Comparison of ENCODE assay signal across 27 cellular contexts in the genomic region with DNA sequence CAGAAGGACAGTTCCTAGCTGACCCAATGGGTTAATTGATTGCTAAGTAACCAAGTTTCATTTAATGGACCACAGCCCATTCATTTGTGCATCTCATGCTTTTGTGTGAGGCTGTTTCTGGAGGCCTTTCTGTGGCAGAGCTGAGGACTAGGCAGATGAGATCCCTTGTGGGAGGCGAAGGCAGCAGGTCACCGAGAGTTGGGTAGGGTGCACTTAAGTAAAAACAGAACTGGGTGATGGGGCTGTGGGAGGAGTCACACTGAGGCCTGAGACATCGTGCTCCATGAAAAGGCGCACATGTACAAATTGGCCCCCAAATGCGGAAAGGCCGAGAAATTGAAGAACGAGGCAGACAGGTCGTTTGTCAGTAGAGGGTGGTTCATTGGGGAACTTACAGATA.
DNase-seq lines count a peak whose midpoint lies in the region; ATAC-seq and TF ChIP-seq lines count a peak whose summit lies in the region.
"Had no signal": no experiment of that assay in that cellular context is flagged by ENCODE, and none has a peak within 500 bp of the region (broad histone marks: within the 10 kb centered on the region; RNA-seq: fewer than 3 reads in every experiment).

No MANE protein-coding gene starts in this region.

- no peaks in the 10 kb centered on the region for H3K27me3 ChIP-seq in body of pancreas
- H3K27me3 ChIP-seq: foreskin keratinocyte, heart right ventricle had no signal

- intact Hi-C loops in natural killer cell (cut with micrococcal nuclease) = no loop called here
- intact Hi-C loops in body of pancreas (cut with DNase I) = no loop called here
- intact Hi-C loops in left cardiac atrium (cut with DNase I) = no loop called here

- peaks cover 0 to 33% of the 10 kb centered on the region in 2 donors for H3K36me3 ChIP-seq in body of pancreas (replicated peaks in 1 of 2; ENCODE audit: insufficient read depth in 1 of 2, low read depth in 2 of 2)

- CTCF ChIA-PET in RWPE1 (lab: Yijun Ruan, JAX) = no interaction called here

- no peak overlapping the region for H3K4me3 ChIP-seq in body of pancreas
- H3K4me3 ChIP-seq: heart right ventricle, prostate gland, thoracic aorta had no signal

- TF ChIP-seq POLR2A in body of pancreas (IDR thresholded peaks at IDR 0.05) = no peak

- peak overlapping the region in 1 of 2 donors; percentile 77 for H3K27ac Mint-ChIP-seq in natural killer cell
- peak overlapping the region in 1 of 2 donors; percentile 24 for H3K27ac Mint-ChIP-seq in natural killer cell treated with Interleukin-12 subunit alpha and Interleukin-12 subunit beta and Interleukin-15 and Interleukin-18, amount 100 ng/mL, for 72 hours
- peak overlapping the region; percentile 43 for H3K27ac Mint-ChIP-seq in activated naive CD8-positive, alpha-beta T cell treated with anti-CD3 and anti-CD28 coated beads for 36 hours
- H3K27ac Mint-ChIP-seq: activated naive CD8-positive, alpha-beta T cell treated with anti-CD3 and anti-CD28 coated beads, Interleukin-2, amount 10 ng/mL, durations not matched to agents 7 days and 5 days; HFFc6 had no signal

- POLR2A ChIA-PET in RWPE1 (lab: Yijun Ruan, JAX; ENCODE audit: low non-redundant PET) = no interaction called here

- TF ChIP-seq CTCF in natural killer cell (IDR thresholded peaks at IDR 0.05) = no peak
- no peak for TF ChIP-seq CTCF in body of pancreas (IDR thresholded peaks at IDR 0.05)
- no peak for TF ChIP-seq CTCF in RWPE1 (conservative IDR thresholded peaks at IDR 0.05; ENCODE audit: low read depth)

- 96 to 97% methylated on average over 8 of the region's 8 CpGs for WGBS in body of pancreas, 2 donors

- peak; percentile 35 for DNase-seq in activated CD4-positive, alpha-beta T cell treated with anti-CD3 and anti-CD28 coated beads for 48 hours
- no peak for DNase-seq in activated CD4-positive, alpha-beta T cell treated with anti-CD3 and anti-CD28 coated beads, Interleukin-2, amount 50 U/mL, for 1 hour
- DNase-seq in natural killer cell (peak; percentile 4), body of pancreas (no peak), left cardiac atrium (no peak), RWPE1 (ENCODE audit: low spot score) (no peak)
- no peak for DNase-seq in natural killer cell treated with Interleukin-12 subunit alpha and Interleukin-12 subunit beta and Interleukin-15 and Interleukin-18, amount 100 ng/mL, for 72 hours (ENCODE audit: low spot score)
- no peak for DNase-seq in activated naive CD8-positive, alpha-beta T cell treated with anti-CD3 and anti-CD28 coated beads for 36 hours
- DNase-seq: activated CD4-positive, alpha-beta T cell treated with anti-CD3 and anti-CD28 coated beads, Interleukin-2, amount 50 U/mL, for 48 hours; activated CD8-positive, alpha-beta memory T cell treated with anti-CD3 and anti-CD28 coated beads, Interleukin-2, amount 50 U/mL, for 48 hours; activated naive CD8-positive, alpha-beta T cell treated with anti-CD3 and anti-CD28 coated beads, Interleukin-2, amount 10 ng/mL, durations not matched to agents 7 days and 5 days; AML-193; caudate nucleus; foreskin keratinocyte; heart right ventricle; HFFc6; KG1; MM.1S; NCI-H1417; NCI-H2081 treated with DMSO at 0.1 percent for 48 hours; NCI-H345; NCI-H748 treated with DMSO at 0.1 percent for 48 hours; RPMI8226; stimulated activated naive CD4-positive, alpha-beta T cell treated with Interleukin-2 at 50 U/mL for 16 hours had no signal

- no peaks in the 10 kb centered on the region for H3K36me3 Mint-ChIP-seq in natural killer cell
- H3K36me3 Mint-ChIP-seq in natural killer cell treated with Interleukin-12 subunit alpha and Interleukin-12 subunit beta and Interleukin-15 and Interleukin-18, amount 100 ng/mL, for 72 hours = peaks cover 13% of the 10 kb centered on the region
- H3K36me3 Mint-ChIP-seq in activated naive CD8-positive, alpha-beta T cell treated with anti-CD3 and anti-CD28 coated beads for 36 hours = peaks cover 37% of the 10 kb centered on the region

- ATAC-seq in natural killer cell = no peak
- ATAC-seq in natural killer cell treated with Interleukin-12 subunit alpha and Interleukin-12 subunit beta and Interleukin-15 and Interleukin-18, amount 100 ng/mL, for 72 hours = no peak
- no peak for ATAC-seq in body of pancreas
- ATAC-seq in left cardiac atrium = no peak
- ATAC-seq: esophagus mucosa, foreskin keratinocyte, heart right ventricle had no signal

- peaks cover 0 to 68% of the 10 kb centered on the region in 2 donors for H3K4me1 Mint-ChIP-seq in natural killer cell
- peaks cover 9 to 10% of the 10 kb centered on the region in 2 donors for H3K4me1 Mint-ChIP-seq in natural killer cell treated with Interleukin-12 subunit alpha and Interleukin-12 subunit beta and Interleukin-15 and Interleukin-18, amount 100 ng/mL, for 72 hours (ENCODE audit: low read depth in 2 of 2)
- peaks cover 19% of the 10 kb centered on the region for H3K4me1 Mint-ChIP-seq in activated naive CD8-positive, alpha-beta T cell treated with anti-CD3 and anti-CD28 coated beads for 36 hours

- no peaks in the 10 kb centered on the region for H3K27me3 Mint-ChIP-seq in natural killer cell (ENCODE audit: low read depth in 2 of 2)
- H3K27me3 Mint-ChIP-seq in natural killer cell treated with Interleukin-12 subunit alpha and Interleukin-12 subunit beta and Interleukin-15 and Interleukin-18, amount 100 ng/mL, for 72 hours = no peaks in the 10 kb centered on the region
- no peaks in the 10 kb centered on the region for H3K27me3 Mint-ChIP-seq in activated naive CD8-positive, alpha-beta T cell treated with anti-CD3 and anti-CD28 coated beads for 36 hours
- H3K27me3 Mint-ChIP-seq: activated naive CD8-positive, alpha-beta T cell treated with anti-CD3 and anti-CD28 coated beads, Interleukin-2, amount 10 ng/mL, durations not matched to agents 7 days and 5 days had no signal

- H3K9me3 Mint-ChIP-seq in natural killer cell = no peaks in the 10 kb centered on the region
- H3K9me3 Mint-ChIP-seq in natural killer cell treated with Interleukin-12 subunit alpha and Interleukin-12 subunit beta and Interleukin-15 and Interleukin-18, amount 100 ng/mL, for 72 hours = no peaks in the 10 kb centered on the region
- H3K9me3 Mint-ChIP-seq in activated naive CD8-positive, alpha-beta T cell treated with anti-CD3 and anti-CD28 coated beads for 36 hours = no peaks in the 10 kb centered on the region
- H3K9me3 Mint-ChIP-seq: activated naive CD8-positive, alpha-beta T cell treated with anti-CD3 and anti-CD28 coated beads, Interleukin-2, amount 10 ng/mL, durations not matched to agents 7 days and 5 days; HFFc6 had no signal

- H3K4me1 ChIP-seq in body of pancreas = no peaks in the 10 kb centered on the region
- H3K4me1 ChIP-seq: foreskin keratinocyte, prostate gland had no signal

- no peaks in the 10 kb centered on the region for H3K9me3 ChIP-seq in body of pancreas
- H3K9me3 ChIP-seq: heart right ventricle, prostate gland, thoracic aorta had no signal

- no peak overlapping the region for H3K4me3 Mint-ChIP-seq in natural killer cell
- H3K4me3 Mint-ChIP-seq in natural killer cell treated with Interleukin-12 subunit alpha and Interleukin-12 subunit beta and Interleukin-15 and Interleukin-18, amount 100 ng/mL, for 72 hours = no peak overlapping the region
- no peak overlapping the region for H3K4me3 Mint-ChIP-seq in activated naive CD8-positive, alpha-beta T cell treated with anti-CD3 and anti-CD28 coated beads for 36 hours
- H3K4me3 Mint-ChIP-seq: activated naive CD8-positive, alpha-beta T cell treated with anti-CD3 and anti-CD28 coated beads, Interleukin-2, amount 10 ng/mL, durations not matched to agents 7 days and 5 days; HFFc6 had no signal

- H3K27ac ChIP-seq in body of pancreas = no peak overlapping the region
- H3K27ac ChIP-seq in RWPE1 = no peak overlapping the region
- H3K27ac ChIP-seq: foreskin keratinocyte, heart right ventricle, prostate gland, thoracic aorta had no signal

Comparison
In these comparisons a context has a peak if more than half of its experiments do, and no peak if none do; other contexts are left out.
1. DNase-seq: peak in activated CD4-positive, alpha-beta T cell treated with anti-CD3 and anti-CD28 coated beads for 48 hours (single experiment) and natural killer cell (single experiment); none in activated CD4-positive, alpha-beta T cell treated with anti-CD3 and anti-CD28 coated beads, Interleukin-2, amount 50 U/mL, for 1 hour (single experiment), natural killer cell treated with Interleukin-12 subunit alpha and Interleukin-12 subunit beta and Interleukin-15 and Interleukin-18, amount 100 ng/mL, for 72 hours (single experiment), activated naive CD8-positive, alpha-beta T cell treated with anti-CD3 and anti-CD28 coated beads for 36 hours (single experiment), body of pancreas (0 of 4), left cardiac atrium (single experiment) and RWPE1 (single experiment).